Comparison of ENCODE assay signal across 9 cellular contexts in genomic region chr16:28595451-28595850, GRCh38. TPM values are rescaled to one million over a fixed set of nuclear protein-coding genes. Genes with fewer than 3 reads are reported as not detected.
"Had no signal": no experiment of that assay in that cellular context is flagged by ENCODE, and none has a peak within 500 bp of the region (broad histone marks: within the 10 kb centered on the region; RNA-seq: fewer than 3 reads in every experiment).

No MANE protein-coding gene starts in this region.

RNA-seq across cellular contexts. Expression of gene SULT1A2, which starts 1.4 kb away (rescaled TPM):
- total RNA-seq: activated B cell treated with CpG ODN at 0.5 μM for 24 hours; activated T-cell treated with anti-CD3 and anti-CD28 coated beads, Interleukin-2, amount 50 U/mL, for 4 hours; M059J; PC-3 had no signal

RNA-seq across cellular contexts. Expression of gene NPIPB8, which starts 42.4 kb away (rescaled TPM):
- total RNA-seq: activated naive CD4-positive, alpha-beta T cell treated with anti-CD3 and anti-CD28 coated beads for 36 hours; M059J; Right ventricle myocardium superior had no signal

RNA-seq across cellular contexts. Expression of gene NUPR1, which starts 56.7 kb away (rescaled TPM):
- total RNA-seq: activated B cell treated with CpG ODN at 0.5 μM for 24 hours; activated CD4-positive, alpha-beta memory T cell treated with anti-CD3 and anti-CD28 coated beads for 36 hours; activated naive CD4-positive, alpha-beta T cell treated with anti-CD3 and anti-CD28 coated beads for 36 hours; activated naive CD4-positive, alpha-beta T cell treated with anti-CD3 and anti-CD28 coated beads, Interleukin-2, amount 50 U/mL, for 72 hours; activated T-helper 1 cell treated with anti-CD3 and anti-CD28 coated beads, Interleukin-12 subunit alpha, Interleukin-12 subunit beta, Interleukin-2, Interleukin-4 antibody, amounts not matched to agents 30 ng/mL and 10 ng/mL and 1 ng/mL, durations not matched to agents 14 hours and 24 hours and 36 hours had no signal
